Comparison of ENCODE assay signal across 1 cellular context in the genomic region with DNA sequence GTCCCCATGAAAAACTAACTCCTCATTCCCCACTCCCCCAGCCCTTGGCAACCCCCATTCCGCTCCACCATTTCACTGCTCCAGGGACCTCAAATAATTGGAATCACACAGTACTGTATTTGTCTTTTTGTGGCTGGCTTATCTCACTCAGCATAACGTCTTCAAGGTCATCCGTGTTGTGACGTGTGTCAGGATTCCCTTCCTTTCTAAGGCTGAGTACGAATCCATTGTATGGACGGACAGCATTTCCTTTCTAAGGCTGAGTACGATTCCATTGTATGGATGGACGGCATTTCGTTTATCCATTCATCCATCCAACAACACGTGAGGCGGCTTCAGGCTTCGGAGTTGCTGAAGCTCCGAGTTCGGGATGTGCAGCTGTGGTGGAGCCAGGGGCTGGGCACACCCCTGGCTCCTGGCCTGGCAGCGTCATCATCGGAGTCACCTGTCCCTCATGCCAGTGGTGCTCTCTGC.
TF ChIP-seq lines count a peak whose summit lies in the region.

No MANE protein-coding gene starts in this region.

TF ChIP-seq in WTC11, 78 proteins besides CTCF, POLR2A, EP300 and RAD21 (continued from another document):
- TF ChIP-seq, protein P1, sequence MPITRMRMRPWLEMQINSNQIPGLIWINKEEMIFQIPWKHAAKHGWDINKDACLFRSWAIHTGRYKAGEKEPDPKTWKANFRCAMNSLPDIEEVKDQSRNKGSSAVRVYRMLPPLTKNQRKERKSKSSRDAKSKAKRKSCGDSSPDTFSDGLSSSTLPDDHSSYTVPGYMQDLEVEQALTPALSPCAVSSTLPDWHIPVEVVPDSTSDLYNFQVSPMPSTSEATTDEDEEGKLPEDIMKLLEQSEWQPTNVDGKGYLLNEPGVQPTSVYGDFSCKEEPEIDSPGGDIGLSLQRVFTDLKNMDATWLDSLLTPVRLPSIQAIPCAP (CRISPR knock-in tag; IDR thresholded peaks at IDR 0.05) = no peak
- TF ChIP-seq CREM (CRISPR knock-in tag; IDR thresholded peaks at IDR 0.05) (no peak), MYBL2 (CRISPR knock-in tag; IDR thresholded peaks at IDR 0.05) (no peak), ESRRA (CRISPR knock-in tag; IDR thresholded peaks at IDR 0.05; ENCODE audit: borderline replicate concordance) (no peak), NFE2L1 (CRISPR knock-in tag; IDR thresholded peaks at IDR 0.05) (no peak), SMAD4 (CRISPR knock-in tag; IDR thresholded peaks at IDR 0.05) (no peak), ATF1 (CRISPR knock-in tag; IDR thresholded peaks at IDR 0.05) (no peak), OVOL2 (CRISPR knock-in tag; IDR thresholded peaks at IDR 0.05; ENCODE audit: borderline replicate concordance) (no peak)
- TF ChIP-seq, protein P2, sequence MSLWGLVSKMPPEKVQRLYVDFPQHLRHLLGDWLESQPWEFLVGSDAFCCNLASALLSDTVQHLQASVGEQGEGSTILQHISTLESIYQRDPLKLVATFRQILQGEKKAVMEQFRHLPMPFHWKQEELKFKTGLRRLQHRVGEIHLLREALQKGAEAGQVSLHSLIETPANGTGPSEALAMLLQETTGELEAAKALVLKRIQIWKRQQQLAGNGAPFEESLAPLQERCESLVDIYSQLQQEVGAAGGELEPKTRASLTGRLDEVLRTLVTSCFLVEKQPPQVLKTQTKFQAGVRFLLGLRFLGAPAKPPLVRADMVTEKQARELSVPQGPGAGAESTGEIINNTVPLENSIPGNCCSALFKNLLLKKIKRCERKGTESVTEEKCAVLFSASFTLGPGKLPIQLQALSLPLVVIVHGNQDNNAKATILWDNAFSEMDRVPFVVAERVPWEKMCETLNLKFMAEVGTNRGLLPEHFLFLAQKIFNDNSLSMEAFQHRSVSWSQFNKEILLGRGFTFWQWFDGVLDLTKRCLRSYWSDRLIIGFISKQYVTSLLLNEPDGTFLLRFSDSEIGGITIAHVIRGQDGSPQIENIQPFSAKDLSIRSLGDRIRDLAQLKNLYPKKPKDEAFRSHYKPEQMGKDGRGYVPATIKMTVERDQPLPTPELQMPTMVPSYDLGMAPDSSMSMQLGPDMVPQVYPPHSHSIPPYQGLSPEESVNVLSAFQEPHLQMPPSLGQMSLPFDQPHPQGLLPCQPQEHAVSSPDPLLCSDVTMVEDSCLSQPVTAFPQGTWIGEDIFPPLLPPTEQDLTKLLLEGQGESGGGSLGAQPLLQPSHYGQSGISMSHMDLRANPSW (CRISPR knock-in tag; conservative IDR thresholded peaks at IDR 0.05; ENCODE audit: low read depth) = no peak
- TF ChIP-seq, protein P3, sequence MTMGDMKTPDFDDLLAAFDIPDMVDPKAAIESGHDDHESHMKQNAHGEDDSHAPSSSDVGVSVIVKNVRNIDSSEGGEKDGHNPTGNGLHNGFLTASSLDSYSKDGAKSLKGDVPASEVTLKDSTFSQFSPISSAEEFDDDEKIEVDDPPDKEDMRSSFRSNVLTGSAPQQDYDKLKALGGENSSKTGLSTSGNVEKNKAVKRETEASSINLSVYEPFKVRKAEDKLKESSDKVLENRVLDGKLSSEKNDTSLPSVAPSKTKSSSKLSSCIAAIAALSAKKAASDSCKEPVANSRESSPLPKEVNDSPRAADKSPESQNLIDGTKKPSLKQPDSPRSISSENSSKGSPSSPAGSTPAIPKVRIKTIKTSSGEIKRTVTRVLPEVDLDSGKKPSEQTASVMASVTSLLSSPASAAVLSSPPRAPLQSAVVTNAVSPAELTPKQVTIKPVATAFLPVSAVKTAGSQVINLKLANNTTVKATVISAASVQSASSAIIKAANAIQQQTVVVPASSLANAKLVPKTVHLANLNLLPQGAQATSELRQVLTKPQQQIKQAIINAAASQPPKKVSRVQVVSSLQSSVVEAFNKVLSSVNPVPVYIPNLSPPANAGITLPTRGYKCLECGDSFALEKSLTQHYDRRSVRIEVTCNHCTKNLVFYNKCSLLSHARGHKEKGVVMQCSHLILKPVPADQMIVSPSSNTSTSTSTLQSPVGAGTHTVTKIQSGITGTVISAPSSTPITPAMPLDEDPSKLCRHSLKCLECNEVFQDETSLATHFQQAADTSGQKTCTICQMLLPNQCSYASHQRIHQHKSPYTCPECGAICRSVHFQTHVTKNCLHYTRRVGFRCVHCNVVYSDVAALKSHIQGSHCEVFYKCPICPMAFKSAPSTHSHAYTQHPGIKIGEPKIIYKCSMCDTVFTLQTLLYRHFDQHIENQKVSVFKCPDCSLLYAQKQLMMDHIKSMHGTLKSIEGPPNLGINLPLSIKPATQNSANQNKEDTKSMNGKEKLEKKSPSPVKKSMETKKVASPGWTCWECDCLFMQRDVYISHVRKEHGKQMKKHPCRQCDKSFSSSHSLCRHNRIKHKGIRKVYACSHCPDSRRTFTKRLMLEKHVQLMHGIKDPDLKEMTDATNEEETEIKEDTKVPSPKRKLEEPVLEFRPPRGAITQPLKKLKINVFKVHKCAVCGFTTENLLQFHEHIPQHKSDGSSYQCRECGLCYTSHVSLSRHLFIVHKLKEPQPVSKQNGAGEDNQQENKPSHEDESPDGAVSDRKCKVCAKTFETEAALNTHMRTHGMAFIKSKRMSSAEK (CRISPR knock-in tag; IDR thresholded peaks at IDR 0.05; ENCODE audit: borderline replicate concordance) = no peak
- TF ChIP-seq, protein P4, sequence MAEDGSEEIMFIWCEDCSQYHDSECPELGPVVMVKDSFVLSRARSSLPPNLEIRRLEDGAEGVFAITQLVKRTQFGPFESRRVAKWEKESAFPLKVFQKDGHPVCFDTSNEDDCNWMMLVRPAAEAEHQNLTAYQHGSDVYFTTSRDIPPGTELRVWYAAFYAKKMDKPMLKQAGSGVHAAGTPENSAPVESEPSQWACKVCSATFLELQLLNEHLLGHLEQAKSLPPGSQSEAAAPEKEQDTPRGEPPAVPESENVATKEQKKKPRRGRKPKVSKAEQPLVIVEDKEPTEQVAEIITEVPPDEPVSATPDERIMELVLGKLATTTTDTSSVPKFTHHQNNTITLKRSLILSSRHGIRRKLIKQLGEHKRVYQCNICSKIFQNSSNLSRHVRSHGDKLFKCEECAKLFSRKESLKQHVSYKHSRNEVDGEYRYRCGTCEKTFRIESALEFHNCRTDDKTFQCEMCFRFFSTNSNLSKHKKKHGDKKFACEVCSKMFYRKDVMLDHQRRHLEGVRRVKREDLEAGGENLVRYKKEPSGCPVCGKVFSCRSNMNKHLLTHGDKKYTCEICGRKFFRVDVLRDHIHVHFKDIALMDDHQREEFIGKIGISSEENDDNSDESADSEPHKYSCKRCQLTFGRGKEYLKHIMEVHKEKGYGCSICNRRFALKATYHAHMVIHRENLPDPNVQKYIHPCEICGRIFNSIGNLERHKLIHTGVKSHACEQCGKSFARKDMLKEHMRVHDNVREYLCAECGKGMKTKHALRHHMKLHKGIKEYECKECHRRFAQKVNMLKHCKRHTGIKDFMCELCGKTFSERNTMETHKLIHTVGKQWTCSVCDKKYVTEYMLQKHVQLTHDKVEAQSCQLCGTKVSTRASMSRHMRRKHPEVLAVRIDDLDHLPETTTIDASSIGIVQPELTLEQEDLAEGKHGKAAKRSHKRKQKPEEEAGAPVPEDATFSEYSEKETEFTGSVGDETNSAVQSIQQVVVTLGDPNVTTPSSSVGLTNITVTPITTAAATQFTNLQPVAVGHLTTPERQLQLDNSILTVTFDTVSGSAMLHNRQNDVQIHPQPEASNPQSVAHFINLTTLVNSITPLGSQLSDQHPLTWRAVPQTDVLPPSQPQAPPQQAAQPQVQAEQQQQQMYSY (CRISPR knock-in tag; IDR thresholded peaks at IDR 0.05) = no peak
